ENCODE assay signal across 23 cellular contexts in the genomic region with DNA sequence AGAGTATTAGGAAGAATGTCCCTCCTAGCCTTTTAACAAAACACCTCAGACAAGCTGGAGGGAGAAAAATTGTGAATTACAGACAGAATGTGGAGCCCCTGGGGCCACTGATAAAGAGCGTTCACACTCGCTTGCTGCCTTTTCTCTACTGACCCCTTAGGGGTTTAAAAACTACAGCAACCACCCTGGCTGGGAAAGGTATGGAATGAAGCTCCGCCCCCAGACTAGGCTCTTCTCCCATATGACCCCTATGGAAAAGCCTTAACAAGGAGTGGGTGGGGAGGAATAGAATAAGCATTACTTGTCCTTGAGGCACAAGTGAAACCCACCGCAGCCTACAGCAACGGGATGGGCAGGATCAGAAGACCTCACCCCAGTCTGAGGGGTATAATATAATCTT. TPM values are rescaled to one million over a fixed set of nuclear protein-coding genes. Genes with fewer than 3 reads are reported as not detected.
A peak's percentile ranks its signal among the peaks of the same experiment; 100 is the strongest.
DNase-seq lines count a peak whose midpoint lies in the region; FAIRE-seq and TF ChIP-seq lines count a peak whose summit lies in the region.
"Had no signal": no experiment of that assay in that cellular context is flagged by ENCODE, and none has a peak within 500 bp of the region (broad histone marks: within the 10 kb centered on the region; RNA-seq: fewer than 3 reads in every experiment).

No MANE protein-coding gene starts in this region.

- H3K9me3 ChIP-seq in NT2/D1 (ENCODE audit: insufficient read depth, low read length), result no peaks in the 10 kb centered on the region
- peaks cover 20% of the 10 kb centered on the region for H3K9me3 ChIP-seq in endodermal cell (ENCODE audit: control insufficient read depth, low read length)
- no peaks in the 10 kb centered on the region for H3K9me3 ChIP-seq in smooth muscle cell (replicated peaks; ENCODE audit: low read depth)
- no peaks in the 10 kb centered on the region for H3K9me3 ChIP-seq in kidney (ENCODE audit: control insufficient read depth in 1 of 2, low read length in 2 of 2)

- H3F3A ChIP-seq in smooth muscle cell (ENCODE audit: low read depth), result no peaks in the 10 kb centered on the region

- no peaks in the 10 kb centered on the region for H3K27me3 Mint-ChIP-seq in endodermal cell (ENCODE audit: insufficient read depth)
- H3K27me3 Mint-ChIP-seq: activated CD4-positive, alpha-beta T cell treated with anti-CD3 and anti-CD28 coated beads for 36 hours; activated naive CD8-positive, alpha-beta T cell treated with anti-CD3 and anti-CD28 coated beads for 36 hours; CD4-positive, CD25-positive, alpha-beta regulatory T cell had no signal

- H3K27ac ChIP-seq in endodermal cell (ENCODE audit: low read depth, low read length) (peak overlapping the region; percentile 55), smooth muscle cell (ENCODE audit: low read depth) (peak overlapping the region; percentile 73), kidney (ENCODE audit: low read depth in 2 of 2, low read length in 2 of 2) (no peak overlapping the region)

- H3K4me2 ChIP-seq in smooth muscle cell, result peak overlapping the region; percentile 38

- DNase-seq in NT2/D1 (ENCODE audit: low read depth, low spot score), result peak; percentile 2
- DNase-seq in endodermal cell, result peak; percentile 81
- peak; percentile 88 for DNase-seq in islet precursor cell
- DNase-seq in smooth muscle cell (lab: John Stamatoyannopoulos, UW; ENCODE audit: unreplicated experiment), result no peak
- no peak for DNase-seq in activated CD4-positive, alpha-beta T cell treated with anti-CD3 and anti-CD28 coated beads, Interleukin-2, amount 50 U/mL, for 1 hour
- no peak for DNase-seq in kidney
- DNase-seq in activated CD8-positive, alpha-beta memory T cell treated with anti-CD3 and anti-CD28 coated beads for 24 hours, result no peak
- DNase-seq: activated CD4-positive, alpha-beta T cell treated with anti-CD3 and anti-CD28 coated beads for 36 hours; activated naive CD8-positive, alpha-beta T cell treated with anti-CD3 and anti-CD28 coated beads for 36 hours; CD4-positive, CD25-positive, alpha-beta regulatory T cell; DMS153; effector memory CD4-positive, alpha-beta T cell; GDM1; immature natural killer cell; Karpas-422; NCI-H2029 treated with DMSO at 0.1 percent for 48 hours; NCI-H345; NCI-H774; nucleus accumbens; Right ventricle myocardium superior; stimulated activated naive CD4-positive, alpha-beta T cell had no signal

- peaks cover 24% of the 10 kb centered on the region for H4K20me1 ChIP-seq in smooth muscle cell (ENCODE audit: low read depth)

- H3K4me3 Mint-ChIP-seq in endodermal cell, result no peak overlapping the region
- H3K4me3 Mint-ChIP-seq: activated CD4-positive, alpha-beta T cell treated with anti-CD3 and anti-CD28 coated beads for 36 hours; activated naive CD8-positive, alpha-beta T cell treated with anti-CD3 and anti-CD28 coated beads for 36 hours; CD4-positive, CD25-positive, alpha-beta regulatory T cell; immature natural killer cell had no signal

- H3K4me1 Mint-ChIP-seq in endodermal cell, result peaks cover 14% of the 10 kb centered on the region
- H3K4me1 Mint-ChIP-seq: activated naive CD8-positive, alpha-beta T cell treated with anti-CD3 and anti-CD28 coated beads for 36 hours; immature natural killer cell had no signal

- peaks cover 36% of the 10 kb centered on the region for H3K36me3 Mint-ChIP-seq in endodermal cell (ENCODE audit: low read depth)
- H3K36me3 Mint-ChIP-seq: activated naive CD8-positive, alpha-beta T cell treated with anti-CD3 and anti-CD28 coated beads for 36 hours; CD4-positive, CD25-positive, alpha-beta regulatory T cell; immature natural killer cell had no signal

- H3K27me3 ChIP-seq in NT2/D1 (ENCODE audit: insufficient read depth, insufficient read length) (no peaks in the 10 kb centered on the region), endodermal cell (ENCODE audit: control insufficient read depth, insufficient read depth, low read length, poor library complexity, severe bottlenecking) (no peaks in the 10 kb centered on the region), smooth muscle cell (ENCODE audit: low read depth) (no peaks in the 10 kb centered on the region)

- FAIRE-seq in kidney (lab: Jason Lieb, UNC), result no peak
- FAIRE-seq: GM18507, TTC549 had no signal

- no peak overlapping the region for H3K4me3 ChIP-seq in NT2/D1 (ENCODE audit: insufficient read length, low read depth)
- H3K4me3 ChIP-seq in endodermal cell (ENCODE audit: low read length), result no peak overlapping the region
- no peak overlapping the region for H3K4me3 ChIP-seq in smooth muscle cell
- no peak overlapping the region for H3K4me3 ChIP-seq in kidney (ENCODE audit: low read length in 2 of 2)

- H3K4me1 ChIP-seq in NT2/D1 (ENCODE audit: insufficient read depth, insufficient read length) (no peaks in the 10 kb centered on the region), endodermal cell (ENCODE audit: control insufficient read depth, insufficient read depth, low read length) (peaks cover 9% of the 10 kb centered on the region), smooth muscle cell (ENCODE audit: low read depth) (peaks cover 18% of the 10 kb centered on the region), kidney (ENCODE audit: control insufficient read depth in 1 of 2, insufficient read depth in 1 of 2, low read depth in 1 of 2, low read length in 2 of 2) (no peaks in the 10 kb centered on the region)

- TF ChIP-seq CTCF in endodermal cell (conservative IDR thresholded peaks at IDR 0.05) (peak; percentile 19), smooth muscle cell (IDR thresholded peaks at IDR 0.05; ENCODE audit: borderline replicate concordance, insufficient read depth, poor library complexity, severe bottlenecking) (no peak), kidney (IDR thresholded peaks at IDR 0.05; ENCODE audit: borderline replicate concordance, extremely low read depth, insufficient read depth) (no peak)

- H3K79me2 ChIP-seq in smooth muscle cell (ENCODE audit: low read depth), result peaks cover 92% of the 10 kb centered on the region

- H3K36me3 ChIP-seq in NT2/D1 (ENCODE audit: insufficient read depth, insufficient read length, low read length), result peaks cover 4% of the 10 kb centered on the region
- peaks cover 41% of the 10 kb centered on the region for H3K36me3 ChIP-seq in endodermal cell (ENCODE audit: control insufficient read depth, insufficient read depth, low read length)
- no peaks in the 10 kb centered on the region for H3K36me3 ChIP-seq in smooth muscle cell (ENCODE audit: low read depth)
- H3K36me3 ChIP-seq in kidney (ENCODE audit: control insufficient read depth in 1 of 2, insufficient read depth in 2 of 2, low read length in 2 of 2), result no peaks in the 10 kb centered on the region

- H3K9me3 Mint-ChIP-seq in endodermal cell, result peaks cover 5% of the 10 kb centered on the region
- H3K9me3 Mint-ChIP-seq: activated naive CD8-positive, alpha-beta T cell treated with anti-CD3 and anti-CD28 coated beads for 36 hours had no signal

- peak overlapping the region; percentile 88 for H3K27ac Mint-ChIP-seq in endodermal cell
- H3K27ac Mint-ChIP-seq: activated CD4-positive, alpha-beta T cell treated with anti-CD3 and anti-CD28 coated beads for 36 hours; activated naive CD8-positive, alpha-beta T cell treated with anti-CD3 and anti-CD28 coated beads for 36 hours; CD4-positive, CD25-positive, alpha-beta regulatory T cell; immature natural killer cell had no signal

- no peak overlapping the region for H3K9ac ChIP-seq in NT2/D1 (ENCODE audit: insufficient read length, low read depth)
- H3K9ac ChIP-seq in endodermal cell (ENCODE audit: extremely low read depth, low read length, poor library complexity, severe bottlenecking), result no peak overlapping the region
- H3K9ac ChIP-seq in smooth muscle cell (ENCODE audit: low read depth), result no peak overlapping the region
- no peak overlapping the region for H3K9ac ChIP-seq in kidney (ENCODE audit: low read length in 2 of 2)

- H2AFZ ChIP-seq in smooth muscle cell (ENCODE audit: low read depth), result no peak overlapping the region

- intact Hi-C loops in kidney (cut with DNase I), result no loop called here

- WGBS in endodermal cell (ENCODE audit: insufficient coverage in 1 of 2, insufficient read length in 1 of 2), 2 experiments, result 41% methylated on average over 3 of the region's 5 CpGs; no CpG with 5 or more reads in 1 of the 2 experiments
- 59% methylated on average over 5 of the region's 5 CpGs for WGBS in smooth muscle cell (ENCODE audit: low lambda C conversion rate)

RNA-seq across cellular contexts. Expression of a gene that starts 26.3 kb away (rescaled TPM):
- total RNA-seq in endodermal cell (10 to 100 TPM; 21.1 to 23.1 TPM), smooth muscle cell (31.1 and 41.5 TPM in 2 replicates), kidney (12.1 TPM)
- 28.6 TPM for polyA plus RNA-seq in endodermal cell (2013, experiment 1 of 2)
- polyA plus RNA-seq in endodermal cell (2013, experiment 2 of 2), result 31.0 TPM
- polyA plus RNA-seq in smooth muscle cell (6.0 and 9.2 TPM in 2 replicates), kidney (ENCODE audit: insufficient read depth, low read depth, low replicate concordance) (2.7 TPM)

Comparison
In these comparisons a context has a peak if more than half of its experiments do, and no peak if none do; other contexts are left out.
1. DNase-seq: peak in NT2/D1 (single experiment), endodermal cell (single experiment) and islet precursor cell (single experiment); none in smooth muscle cell (single experiment), activated CD4-positive, alpha-beta T cell treated with anti-CD3 and anti-CD28 coated beads, Interleukin-2, amount 50 U/mL, for 1 hour (single experiment), kidney (single experiment) and activated CD8-positive, alpha-beta memory T cell treated with anti-CD3 and anti-CD28 coated beads for 24 hours (single experiment).
2. H3K27ac ChIP-seq: peak in endodermal cell (single experiment) and smooth muscle cell (single experiment); none in kidney (0 of 2).